ENCODE assay signal across 30 cellular contexts in genomic region chr1:7456683-7457082, GRCh38.
DNase-seq lines count a peak whose midpoint lies in the region; ATAC-seq, FAIRE-seq and TF ChIP-seq lines count a peak whose summit lies in the region.
"Had no signal": no experiment of that assay in that cellular context is flagged by ENCODE, and none has a peak within 500 bp of the region (broad histone marks: within the 10 kb centered on the region; RNA-seq: fewer than 3 reads in every experiment).

No MANE protein-coding gene starts in this region.

- no peak for TF ChIP-seq CTCF in endodermal cell (conservative IDR thresholded peaks at IDR 0.05)
- TF ChIP-seq CTCF in CD8-positive, alpha-beta T cell (IDR thresholded peaks at IDR 0.05), result no peak

- ATAC-seq in HG03565 (IDR thresholded peaks at IDR 0.05; ENCODE audit: unreplicated experiment), result no peak
- ATAC-seq in CD8-positive, alpha-beta T cell, result no peak
- ATAC-seq: A549, right lobe of liver had no signal

- no peak overlapping the region for H3K9ac ChIP-seq in endodermal cell (ENCODE audit: extremely low read depth, low read length, poor library complexity, severe bottlenecking)

- no peaks in the 10 kb centered on the region for H3K9me3 ChIP-seq in endodermal cell (ENCODE audit: control insufficient read depth, low read length)
- H3K9me3 ChIP-seq in CD8-positive, alpha-beta T cell (ENCODE audit: low read length), result no peaks in the 10 kb centered on the region
- H3K9me3 ChIP-seq: A549, left ventricle myocardium inferior, neutrophil, Peyer's patch, right lobe of liver, spleen, testis had no signal

- POLR2A ChIA-PET in CD8-positive, alpha-beta T cell (lab: Charles Lee), result no interaction called here

- H3K4me1 ChIP-seq in endodermal cell (ENCODE audit: control insufficient read depth, insufficient read depth, low read length), result peaks cover 5% of the 10 kb centered on the region
- H3K4me1 ChIP-seq in CD8-positive, alpha-beta T cell (ENCODE audit: insufficient read depth, low read length), result no peaks in the 10 kb centered on the region
- H3K4me1 ChIP-seq: A549, right lobe of liver had no signal

- H3K27me3 ChIP-seq in endodermal cell (ENCODE audit: control insufficient read depth, insufficient read depth, low read length, poor library complexity, severe bottlenecking), result no peaks in the 10 kb centered on the region
- no peaks in the 10 kb centered on the region for H3K27me3 ChIP-seq in CD8-positive, alpha-beta T cell (ENCODE audit: insufficient read depth, low read length)
- H3K27me3 ChIP-seq: Peyer's patch, right lobe of liver, spleen, testis had no signal

- H3K9me3 Mint-ChIP-seq in endodermal cell, result no peaks in the 10 kb centered on the region
- no peaks in the 10 kb centered on the region for H3K9me3 Mint-ChIP-seq in CD8-positive, alpha-beta T cell
- H3K9me3 Mint-ChIP-seq: activated CD4-positive, alpha-beta memory T cell treated with anti-CD3 and anti-CD28 coated beads, Interleukin-2, amount 10 ng/mL, durations not matched to agents 7 days and 5 days; activated naive CD4-positive, alpha-beta T cell treated with anti-CD3 and anti-CD28 coated beads, Interleukin-2, amount 10 ng/mL, durations not matched to agents 7 days and 5 days; stimulated activated naive CD8-positive, alpha-beta T cell treated with anti-CD3 and anti-CD28 coated beads, Interleukin-15, Interleukin-2, amounts not matched to agents 100 ng/mL and 50 ng/mL, for 24 hours had no signal

- no peak overlapping the region for H3K27ac Mint-ChIP-seq in endodermal cell
- H3K27ac Mint-ChIP-seq in CD8-positive, alpha-beta T cell, result no peak overlapping the region
- H3K27ac Mint-ChIP-seq: activated CD4-positive, alpha-beta memory T cell treated with anti-CD3 and anti-CD28 coated beads, Interleukin-2, amount 10 ng/mL, durations not matched to agents 7 days and 5 days; activated naive CD4-positive, alpha-beta T cell treated with anti-CD3 and anti-CD28 coated beads, Interleukin-2, amount 10 ng/mL, durations not matched to agents 7 days and 5 days; progenitor cell of endocrine pancreas; stimulated activated naive CD8-positive, alpha-beta T cell treated with anti-CD3 and anti-CD28 coated beads, Interleukin-15, Interleukin-2, amounts not matched to agents 100 ng/mL and 50 ng/mL, for 24 hours had no signal

- no peaks in the 10 kb centered on the region for H3K36me3 Mint-ChIP-seq in endodermal cell (ENCODE audit: low read depth)
- no peaks in the 10 kb centered on the region for H3K36me3 Mint-ChIP-seq in CD8-positive, alpha-beta T cell
- H3K36me3 Mint-ChIP-seq: activated naive CD4-positive, alpha-beta T cell treated with anti-CD3 and anti-CD28 coated beads, Interleukin-2, amount 10 ng/mL, durations not matched to agents 7 days and 5 days had no signal

- peaks cover 25% of the 10 kb centered on the region for H3K27me3 Mint-ChIP-seq in endodermal cell (ENCODE audit: insufficient read depth)
- no peaks in the 10 kb centered on the region for H3K27me3 Mint-ChIP-seq in CD8-positive, alpha-beta T cell (ENCODE audit: low read depth)
- H3K27me3 Mint-ChIP-seq: activated CD4-positive, alpha-beta memory T cell treated with anti-CD3 and anti-CD28 coated beads, Interleukin-2, amount 10 ng/mL, durations not matched to agents 7 days and 5 days; stimulated activated naive CD8-positive, alpha-beta T cell treated with anti-CD3 and anti-CD28 coated beads, Interleukin-15, Interleukin-2, amounts not matched to agents 100 ng/mL and 50 ng/mL, for 24 hours had no signal

- H3K4me3 ChIP-seq in endodermal cell (ENCODE audit: low read length), result no peak overlapping the region
- no peak overlapping the region for H3K4me3 ChIP-seq in CD8-positive, alpha-beta T cell (ENCODE audit: low read depth, low read length)
- H3K4me3 ChIP-seq: A549, left ventricle myocardium inferior, Peyer's patch, right lobe of liver, spleen, testis had no signal

- CTCF ChIA-PET in CD8-positive, alpha-beta T cell (lab: Charles Lee), result no interaction called here

- DNase-seq in NCI-H82 (lab: John Stamatoyannopoulos, UW) (peak; percentile 62), NCI-H82 treated with DMSO at 0.1 percent for 48 hours (lab: John Stamatoyannopoulos, UW; ENCODE audit: unreplicated experiment) (no peak), NCI-H510A (lab: John Stamatoyannopoulos, UW) (peak; percentile 54), endodermal cell (peak; percentile 77), GM19239 (ENCODE audit: insufficient read length, low spot score) (no peak)
- no peak for DNase-seq in activated CD8-positive, alpha-beta memory T cell treated with anti-CD3 and anti-CD28 coated beads, Interleukin-2, amount 50 U/mL, for 48 hours
- DNase-seq in CD8-positive, alpha-beta T cell, result no peak
- DNase-seq: activated CD4-positive, alpha-beta memory T cell treated with anti-CD3 and anti-CD28 coated beads, Interleukin-2, amount 10 ng/mL, durations not matched to agents 7 days and 5 days; activated CD4-positive, alpha-beta T cell treated with anti-CD3 and anti-CD28 coated beads for 1 hour; activated naive CD4-positive, alpha-beta T cell treated with anti-CD3 and anti-CD28 coated beads, Interleukin-2, amount 10 ng/mL, durations not matched to agents 7 days and 5 days; GOT3; left ventricle myocardium inferior; MM.1S; NCI-H1436; NCI-H524 treated with DMSO at 0.1 percent for 48 hours; Peyer's patch; right lobe of liver; SIG-M5; spleen; stimulated activated CD4-positive, alpha-beta T cell treated with anti-CD3 and anti-CD28 coated beads, Interleukin-2, amount 100 ng/mL, for 24 hours; testis had no signal

- H3K4me1 Mint-ChIP-seq in endodermal cell, result peaks cover 10% of the 10 kb centered on the region
- H3K4me1 Mint-ChIP-seq in CD8-positive, alpha-beta T cell (ENCODE audit: low read depth), result no peaks in the 10 kb centered on the region
- H3K4me1 Mint-ChIP-seq: activated CD4-positive, alpha-beta memory T cell treated with anti-CD3 and anti-CD28 coated beads, Interleukin-2, amount 10 ng/mL, durations not matched to agents 7 days and 5 days; activated naive CD4-positive, alpha-beta T cell treated with anti-CD3 and anti-CD28 coated beads, Interleukin-2, amount 10 ng/mL, durations not matched to agents 7 days and 5 days had no signal

- intact Hi-C loops in CD8-positive, alpha-beta T cell (cut with DNase I, micrococcal nuclease), result no loop called here

- no peak overlapping the region for H3K4me3 Mint-ChIP-seq in endodermal cell
- H3K4me3 Mint-ChIP-seq in CD8-positive, alpha-beta T cell, result no peak overlapping the region
- H3K4me3 Mint-ChIP-seq: activated CD4-positive, alpha-beta memory T cell treated with anti-CD3 and anti-CD28 coated beads, Interleukin-2, amount 10 ng/mL, durations not matched to agents 7 days and 5 days; activated naive CD4-positive, alpha-beta T cell treated with anti-CD3 and anti-CD28 coated beads, Interleukin-2, amount 10 ng/mL, durations not matched to agents 7 days and 5 days; stimulated activated naive CD8-positive, alpha-beta T cell treated with anti-CD3 and anti-CD28 coated beads, Interleukin-15, Interleukin-2, amounts not matched to agents 100 ng/mL and 50 ng/mL, for 24 hours had no signal

- no peaks in the 10 kb centered on the region for H3K36me3 ChIP-seq in endodermal cell (ENCODE audit: control insufficient read depth, insufficient read depth, low read length)
- no peaks in the 10 kb centered on the region for H3K36me3 ChIP-seq in CD8-positive, alpha-beta T cell (ENCODE audit: insufficient read depth, low read length)
- H3K36me3 ChIP-seq: left ventricle myocardium inferior, neutrophil, Peyer's patch, right lobe of liver, spleen had no signal

- no peak overlapping the region for H3K27ac ChIP-seq in endodermal cell (ENCODE audit: low read depth, low read length)
- H3K27ac ChIP-seq in CD8-positive, alpha-beta T cell (ENCODE audit: low read depth, low read length), result no peak overlapping the region
- H3K27ac ChIP-seq: epithelial cell of prostate, left ventricle myocardium inferior, neutrophil, Peyer's patch, right lobe of liver, testis had no signal

- 60 to 61% methylated on average over 2 to 16 of the region's 19 CpGs for WGBS in endodermal cell (ENCODE audit: insufficient coverage in 1 of 2, insufficient read length in 1 of 2), 2 experiments

- no peak for FAIRE-seq in GM19239 (lab: Jason Lieb, UNC)
- FAIRE-seq: A549, colon, D721Med, keratinocyte had no signal

Comparison
In these comparisons a context has a peak if more than half of its experiments do, and no peak if none do; other contexts are left out.
1. DNase-seq: peak in NCI-H82 (single experiment), NCI-H510A (single experiment) and endodermal cell (single experiment); none in NCI-H82 treated with DMSO at 0.1 percent for 48 hours (single experiment), activated CD8-positive, alpha-beta memory T cell treated with anti-CD3 and anti-CD28 coated beads, Interleukin-2, amount 50 U/mL, for 48 hours (single experiment), GM19239 (single experiment) and CD8-positive, alpha-beta T cell (0 of 7).